ENCODE assay signal across 16 cellular contexts in the genomic region with DNA sequence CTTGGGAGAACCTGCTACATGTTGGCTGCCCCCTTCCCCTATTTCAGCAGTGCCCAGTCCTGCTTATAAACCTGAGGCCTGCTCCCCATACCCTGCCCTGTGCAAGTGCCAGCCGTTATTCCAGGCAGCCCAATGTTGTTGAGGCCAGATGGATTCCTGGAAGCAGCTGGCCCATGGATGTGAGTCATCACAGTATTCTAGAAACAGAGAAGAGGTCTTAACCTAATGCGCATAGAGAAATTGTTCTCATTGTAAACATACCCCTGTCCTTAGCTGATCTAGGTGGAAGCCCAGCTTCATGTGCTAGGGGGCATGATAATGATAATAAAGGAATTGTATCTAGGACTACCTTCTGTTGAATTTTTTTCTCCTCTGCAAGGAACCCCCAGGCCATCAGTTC.
DNase-seq lines count a peak whose midpoint lies in the region; ATAC-seq, FAIRE-seq and TF ChIP-seq lines count a peak whose summit lies in the region.
"Had no signal": no experiment of that assay in that cellular context is flagged by ENCODE, and none has a peak within 500 bp of the region (broad histone marks: within the 10 kb centered on the region; RNA-seq: fewer than 3 reads in every experiment).

No MANE protein-coding gene starts in this region.

- no peak for ATAC-seq in Right ventricle myocardium superior (ENCODE audit: poor library complexity)
- ATAC-seq in CD8-positive, alpha-beta T cell: no peak
- ATAC-seq: A549 had no signal

- peaks cover 7% of the 10 kb centered on the region for H3K36me3 Mint-ChIP-seq in glutamatergic neuron (ENCODE audit: unreplicated experiment)
- H3K36me3 Mint-ChIP-seq in CD8-positive, alpha-beta T cell: no peaks in the 10 kb centered on the region
- H3K36me3 Mint-ChIP-seq: mesothelial cell of epicardium had no signal

- peaks cover 16% of the 10 kb centered on the region for H3K9me3 Mint-ChIP-seq in glutamatergic neuron (ENCODE audit: unreplicated experiment)
- no peaks in the 10 kb centered on the region for H3K9me3 Mint-ChIP-seq in CD8-positive, alpha-beta T cell
- H3K9me3 Mint-ChIP-seq: activated CD4-positive, alpha-beta T cell treated with anti-CD3 and anti-CD28 coated beads, Interleukin-2, amount 10 ng/mL, durations not matched to agents 7 days and 5 days; activated T-helper 1 cell treated with anti-CD3 and anti-CD28 coated beads, Interleukin-12 subunit alpha, Interleukin-12 subunit beta, Interleukin-2, Interleukin-4 antibody, amounts not matched to agents 30 ng/mL and 10 ng/mL and 1 ng/mL, durations not matched to agents 14 hours and 24 hours and 36 hours; mesothelial cell of epicardium had no signal

- H3K4me3 ChIP-seq in right atrium auricular region (no peak overlapping the region), astrocyte of the cerebellum (ENCODE audit: low read depth, low read length) (no peak overlapping the region), Peyer's patch (no peak overlapping the region)
- H3K4me3 ChIP-seq in CD8-positive, alpha-beta T cell (ENCODE audit: low read depth, low read length): no peak overlapping the region
- H3K4me3 ChIP-seq: A549, pancreas had no signal

- intact Hi-C loops in Right ventricle myocardium superior (cut with DNase I): no loop called here
- intact Hi-C loops in CD8-positive, alpha-beta T cell (cut with DNase I, micrococcal nuclease): no loop called here

- CTCF ChIA-PET in CD8-positive, alpha-beta T cell (lab: Charles Lee): no interaction called here

- in situ Hi-C loops in astrocyte of the cerebellum (cut with HindIII; ENCODE audit: low sequenced_read_pairs): no loop called here

- peaks cover 18% of the 10 kb centered on the region for H3K4me1 Mint-ChIP-seq in glutamatergic neuron (ENCODE audit: low read depth, unreplicated experiment)
- no peaks in the 10 kb centered on the region for H3K4me1 Mint-ChIP-seq in CD8-positive, alpha-beta T cell (ENCODE audit: low read depth)
- H3K4me1 Mint-ChIP-seq: activated CD4-positive, alpha-beta T cell treated with anti-CD3 and anti-CD28 coated beads, Interleukin-2, amount 10 ng/mL, durations not matched to agents 7 days and 5 days had no signal

- H3K27ac Mint-ChIP-seq in glutamatergic neuron (ENCODE audit: unreplicated experiment): peak overlapping the region; percentile 67
- H3K27ac Mint-ChIP-seq in CD8-positive, alpha-beta T cell: no peak overlapping the region
- H3K27ac Mint-ChIP-seq: activated CD4-positive, alpha-beta T cell treated with anti-CD3 and anti-CD28 coated beads, Interleukin-2, amount 10 ng/mL, durations not matched to agents 7 days and 5 days; activated T-helper 1 cell treated with anti-CD3 and anti-CD28 coated beads, Interleukin-12 subunit alpha, Interleukin-12 subunit beta, Interleukin-2, Interleukin-4 antibody, amounts not matched to agents 30 ng/mL and 10 ng/mL and 1 ng/mL, durations not matched to agents 14 hours and 24 hours and 36 hours; mesothelial cell of epicardium had no signal

- no peaks in the 10 kb centered on the region for H3K4me1 ChIP-seq in right atrium auricular region
- H3K4me1 ChIP-seq in CD8-positive, alpha-beta T cell (ENCODE audit: insufficient read depth, low read length): no peaks in the 10 kb centered on the region
- no peaks in the 10 kb centered on the region for H3K4me1 ChIP-seq in Peyer's patch
- H3K4me1 ChIP-seq: A549, pancreas had no signal

- H3K4me3 Mint-ChIP-seq in glutamatergic neuron (ENCODE audit: unreplicated experiment): peak overlapping the region; percentile 25
- no peak overlapping the region for H3K4me3 Mint-ChIP-seq in CD8-positive, alpha-beta T cell
- H3K4me3 Mint-ChIP-seq: activated CD4-positive, alpha-beta T cell treated with anti-CD3 and anti-CD28 coated beads, Interleukin-2, amount 10 ng/mL, durations not matched to agents 7 days and 5 days; activated T-helper 1 cell treated with anti-CD3 and anti-CD28 coated beads, Interleukin-12 subunit alpha, Interleukin-12 subunit beta, Interleukin-2, Interleukin-4 antibody, amounts not matched to agents 30 ng/mL and 10 ng/mL and 1 ng/mL, durations not matched to agents 14 hours and 24 hours and 36 hours; mesothelial cell of epicardium had no signal

- DNase-seq in Right ventricle myocardium superior (peak; percentile 10), right atrium auricular region (ENCODE audit: low spot score) (no peak), astrocyte of the cerebellum (ENCODE audit: low read depth) (peak; percentile 61), glutamatergic neuron (peak; percentile 27), urothelium cell line (ENCODE audit: low spot score) (peak; percentile 64), NCI-H748 (lab: John Stamatoyannopoulos, UW; ENCODE audit: unreplicated experiment) (no peak), Peyer's patch (no peak)
- DNase-seq in CD8-positive, alpha-beta T cell: no peak
- DNase-seq: activated CD4-positive, alpha-beta T cell treated with anti-CD3 and anti-CD28 coated beads, Interleukin-2, amount 10 ng/mL, durations not matched to agents 7 days and 5 days; DMS79; stimulated activated CD4-positive, alpha-beta T cell treated with anti-CD3 and anti-CD28 coated beads, Interleukin-1b, Interleukin-23, amount 100 ng/mL, for 48 hours had no signal

- TF ChIP-seq CTCF in right atrium auricular region (IDR thresholded peaks at IDR 0.05): no peak
- no peak for TF ChIP-seq CTCF in astrocyte of the cerebellum (IDR thresholded peaks at IDR 0.05; ENCODE audit: low read depth, low read length, missing control alignments)
- TF ChIP-seq CTCF in glutamatergic neuron (IDR thresholded peaks at IDR 0.05; ENCODE audit: partially characterized antibody, unreplicated experiment): no peak
- no peak for TF ChIP-seq CTCF in CD8-positive, alpha-beta T cell (IDR thresholded peaks at IDR 0.05)
- TF ChIP-seq CTCF in Peyer's patch (IDR thresholded peaks at IDR 0.05): no peak

- no peak overlapping the region for H3K27ac ChIP-seq in right atrium auricular region
- no peak overlapping the region for H3K27ac ChIP-seq in CD8-positive, alpha-beta T cell (ENCODE audit: low read depth, low read length)
- no peak overlapping the region for H3K27ac ChIP-seq in Peyer's patch
- H3K27ac ChIP-seq: A549, pancreas had no signal

- no peak for FAIRE-seq in urothelium cell line (lab: Jason Lieb, UNC)
- FAIRE-seq: A549, H1, pancreas had no signal

- H3K27me3 ChIP-seq in right atrium auricular region (no peaks in the 10 kb centered on the region), Peyer's patch (no peaks in the 10 kb centered on the region)
- H3K27me3 ChIP-seq in CD8-positive, alpha-beta T cell (ENCODE audit: insufficient read depth, low read length): no peaks in the 10 kb centered on the region
- H3K27me3 ChIP-seq: pancreas had no signal

- POLR2A ChIA-PET in CD8-positive, alpha-beta T cell (lab: Charles Lee): no interaction called here

- peaks cover 18% of the 10 kb centered on the region for H3K27me3 Mint-ChIP-seq in glutamatergic neuron (ENCODE audit: unreplicated experiment)
- H3K27me3 Mint-ChIP-seq in CD8-positive, alpha-beta T cell (ENCODE audit: low read depth): no peaks in the 10 kb centered on the region
- H3K27me3 Mint-ChIP-seq: activated CD4-positive, alpha-beta T cell treated with anti-CD3 and anti-CD28 coated beads, Interleukin-2, amount 10 ng/mL, durations not matched to agents 7 days and 5 days had no signal

- H3K9me3 ChIP-seq in right atrium auricular region (no peaks in the 10 kb centered on the region), Peyer's patch (no peaks in the 10 kb centered on the region)
- H3K9me3 ChIP-seq in CD8-positive, alpha-beta T cell (ENCODE audit: low read length): no peaks in the 10 kb centered on the region
- H3K9me3 ChIP-seq: A549, pancreas had no signal

- H3K36me3 ChIP-seq in right atrium auricular region: no peaks in the 10 kb centered on the region
- H3K36me3 ChIP-seq in CD8-positive, alpha-beta T cell (ENCODE audit: insufficient read depth, low read length): no peaks in the 10 kb centered on the region
- no peaks in the 10 kb centered on the region for H3K36me3 ChIP-seq in Peyer's patch
- H3K36me3 ChIP-seq: pancreas had no signal

- TF ChIP-seq POLR2A in Peyer's patch (IDR thresholded peaks at IDR 0.05): no peak

Comparison
In these comparisons a context has a peak if more than half of its experiments do, and no peak if none do; other contexts are left out.
1. DNase-seq: peak in Right ventricle myocardium superior (single experiment), astrocyte of the cerebellum (single experiment), glutamatergic neuron (single experiment) and urothelium cell line (single experiment); none in right atrium auricular region (single experiment), CD8-positive, alpha-beta T cell (0 of 7), NCI-H748 (single experiment) and Peyer's patch (0 of 3).